2 cellular contexts compared by ENCODE assay signal in the genomic region with DNA sequence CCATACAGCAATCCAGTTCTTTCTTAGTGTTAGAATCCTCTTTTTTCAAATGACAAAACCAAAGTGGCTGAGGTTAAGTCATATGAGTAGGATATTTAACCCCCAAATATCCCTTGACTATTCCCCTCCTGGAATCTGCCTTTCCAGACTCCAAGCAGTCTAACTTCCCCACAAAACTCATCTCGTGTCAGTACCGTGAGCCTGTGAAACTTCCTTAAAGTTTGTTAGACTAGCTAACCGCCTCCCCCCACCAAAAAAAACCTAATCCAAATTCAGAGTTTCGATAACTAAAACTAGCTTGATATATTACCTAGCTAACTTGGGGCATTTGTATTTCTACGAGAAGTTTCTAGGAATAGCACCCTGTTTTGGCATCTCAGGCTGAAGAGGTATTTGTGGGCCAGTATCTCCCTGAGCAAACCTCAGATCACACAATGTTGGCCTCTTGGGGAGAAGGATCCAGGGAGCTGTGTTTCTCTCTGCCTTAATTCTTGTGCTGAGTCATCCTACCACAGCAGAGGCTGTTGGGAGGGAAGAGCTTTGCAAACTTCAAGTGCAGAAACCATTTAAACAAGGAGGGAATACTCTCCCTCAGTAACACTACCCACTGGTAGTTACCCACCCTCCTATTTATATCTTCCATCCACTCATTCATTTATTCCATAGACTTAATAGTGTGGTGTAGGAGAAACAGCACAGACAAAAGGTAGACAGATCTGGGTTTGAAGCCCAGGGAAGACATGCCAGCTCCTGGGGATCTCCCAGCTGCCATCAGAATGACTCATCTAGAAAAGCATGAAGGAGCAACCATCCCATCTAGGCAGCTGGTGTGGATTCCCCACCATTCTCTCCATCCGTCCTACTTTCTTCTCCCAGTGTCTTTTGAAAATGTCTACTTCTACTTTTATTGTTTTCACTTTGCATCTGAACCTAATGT.
A peak's percentile ranks its signal among the peaks of the same experiment; 100 is the strongest.
TF ChIP-seq lines count a peak whose summit lies in the region.

No MANE protein-coding gene starts in this region.

TF ChIP-seq in HCT116, 20 proteins besides CTCF, POLR2A, EP300 and RAD21 (continued from another document):
- no peak for TF ChIP-seq EZH2phosphoT487 (IDR thresholded peaks at IDR 0.05; ENCODE audit: borderline replicate concordance)
- TF ChIP-seq ELF1 (IDR thresholded peaks at IDR 0.05; ENCODE audit: borderline replicate concordance, low read depth), result no peak
- TF ChIP-seq POLR2AphosphoS5 (IDR thresholded peaks at IDR 0.05; ENCODE audit: low read depth, low read length), result no peak
- TF ChIP-seq JUND (IDR thresholded peaks at IDR 0.05), result peak; percentile 72
- no peak for TF ChIP-seq CEBPB (IDR thresholded peaks at IDR 0.05; ENCODE audit: low read depth)
- peak; percentile 28 for TF ChIP-seq SP1 (IDR thresholded peaks at IDR 0.05; ENCODE audit: low read depth)
- no peak for TF ChIP-seq SIN3A (IDR thresholded peaks at IDR 0.05; ENCODE audit: low read depth)
- no peak for TF ChIP-seq YY1 (IDR thresholded peaks at IDR 0.05; ENCODE audit: extremely low read depth, insufficient replicate concordance, low read depth, low read length)
- no peak for TF ChIP-seq ZNF274 (IDR thresholded peaks at IDR 0.05; ENCODE audit: low read depth, low read length)
- no peak for TF ChIP-seq SRF (IDR thresholded peaks at IDR 0.05; ENCODE audit: low read depth)
- TF ChIP-seq, protein P1, sequence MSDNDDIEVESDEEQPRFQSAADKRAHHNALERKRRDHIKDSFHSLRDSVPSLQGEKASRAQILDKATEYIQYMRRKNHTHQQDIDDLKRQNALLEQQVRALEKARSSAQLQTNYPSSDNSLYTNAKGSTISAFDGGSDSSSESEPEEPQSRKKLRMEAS (IDR thresholded peaks at IDR 0.05), result 0 out of 2 replicates have a peak, but pooled peaks have one; percentile 10
- TF ChIP-seq FOSL1 (IDR thresholded peaks at IDR 0.05; ENCODE audit: low read depth), result peak; percentile 74
- TF ChIP-seq, protein P2, sequence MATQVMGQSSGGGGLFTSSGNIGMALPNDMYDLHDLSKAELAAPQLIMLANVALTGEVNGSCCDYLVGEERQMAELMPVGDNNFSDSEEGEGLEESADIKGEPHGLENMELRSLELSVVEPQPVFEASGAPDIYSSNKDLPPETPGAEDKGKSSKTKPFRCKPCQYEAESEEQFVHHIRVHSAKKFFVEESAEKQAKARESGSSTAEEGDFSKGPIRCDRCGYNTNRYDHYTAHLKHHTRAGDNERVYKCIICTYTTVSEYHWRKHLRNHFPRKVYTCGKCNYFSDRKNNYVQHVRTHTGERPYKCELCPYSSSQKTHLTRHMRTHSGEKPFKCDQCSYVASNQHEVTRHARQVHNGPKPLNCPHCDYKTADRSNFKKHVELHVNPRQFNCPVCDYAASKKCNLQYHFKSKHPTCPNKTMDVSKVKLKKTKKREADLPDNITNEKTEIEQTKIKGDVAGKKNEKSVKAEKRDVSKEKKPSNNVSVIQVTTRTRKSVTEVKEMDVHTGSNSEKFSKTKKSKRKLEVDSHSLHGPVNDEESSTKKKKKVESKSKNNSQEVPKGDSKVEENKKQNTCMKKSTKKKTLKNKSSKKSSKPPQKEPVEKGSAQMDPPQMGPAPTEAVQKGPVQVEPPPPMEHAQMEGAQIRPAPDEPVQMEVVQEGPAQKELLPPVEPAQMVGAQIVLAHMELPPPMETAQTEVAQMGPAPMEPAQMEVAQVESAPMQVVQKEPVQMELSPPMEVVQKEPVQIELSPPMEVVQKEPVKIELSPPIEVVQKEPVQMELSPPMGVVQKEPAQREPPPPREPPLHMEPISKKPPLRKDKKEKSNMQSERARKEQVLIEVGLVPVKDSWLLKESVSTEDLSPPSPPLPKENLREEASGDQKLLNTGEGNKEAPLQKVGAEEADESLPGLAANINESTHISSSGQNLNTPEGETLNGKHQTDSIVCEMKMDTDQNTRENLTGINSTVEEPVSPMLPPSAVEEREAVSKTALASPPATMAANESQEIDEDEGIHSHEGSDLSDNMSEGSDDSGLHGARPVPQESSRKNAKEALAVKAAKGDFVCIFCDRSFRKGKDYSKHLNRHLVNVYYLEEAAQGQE (IDR thresholded peaks at IDR 0.05; ENCODE audit: low read depth), result no peak
- no peak for TF ChIP-seq ZFX (IDR thresholded peaks at IDR 0.05)
- TF ChIP-seq CBX3 (IDR thresholded peaks at IDR 0.05; ENCODE audit: low read depth), result no peak
- no peak for TF ChIP-seq EZH2 (IDR thresholded peaks at IDR 0.05)
- TF ChIP-seq EGR1 (IDR thresholded peaks at IDR 0.05; ENCODE audit: low read depth), result no peak
- TF ChIP-seq TCF7L2 (IDR thresholded peaks at IDR 0.05; ENCODE audit: borderline replicate concordance, extremely low read depth, insufficient read depth, insufficient read length), result no peak
- TF ChIP-seq, protein P3, sequence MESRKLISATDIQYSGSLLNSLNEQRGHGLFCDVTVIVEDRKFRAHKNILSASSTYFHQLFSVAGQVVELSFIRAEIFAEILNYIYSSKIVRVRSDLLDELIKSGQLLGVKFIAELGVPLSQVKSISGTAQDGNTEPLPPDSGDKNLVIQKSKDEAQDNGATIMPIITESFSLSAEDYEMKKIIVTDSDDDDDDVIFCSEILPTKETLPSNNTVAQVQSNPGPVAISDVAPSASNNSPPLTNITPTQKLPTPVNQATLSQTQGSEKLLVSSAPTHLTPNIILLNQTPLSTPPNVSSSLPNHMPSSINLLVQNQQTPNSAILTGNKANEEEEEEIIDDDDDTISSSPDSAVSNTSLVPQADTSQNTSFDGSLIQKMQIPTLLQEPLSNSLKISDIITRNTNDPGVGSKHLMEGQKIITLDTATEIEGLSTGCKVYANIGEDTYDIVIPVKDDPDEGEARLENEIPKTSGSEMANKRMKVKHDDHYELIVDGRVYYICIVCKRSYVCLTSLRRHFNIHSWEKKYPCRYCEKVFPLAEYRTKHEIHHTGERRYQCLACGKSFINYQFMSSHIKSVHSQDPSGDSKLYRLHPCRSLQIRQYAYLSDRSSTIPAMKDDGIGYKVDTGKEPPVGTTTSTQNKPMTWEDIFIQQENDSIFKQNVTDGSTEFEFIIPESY (IDR thresholded peaks at IDR 0.05; ENCODE audit: extremely low read depth, insufficient replicate concordance, low read length), result no peak

TF ChIP-seq in HEK293T, 16 proteins besides CTCF, POLR2A, EP300 and RAD21 (continued from another document):
- TF ChIP-seq, protein P4, sequence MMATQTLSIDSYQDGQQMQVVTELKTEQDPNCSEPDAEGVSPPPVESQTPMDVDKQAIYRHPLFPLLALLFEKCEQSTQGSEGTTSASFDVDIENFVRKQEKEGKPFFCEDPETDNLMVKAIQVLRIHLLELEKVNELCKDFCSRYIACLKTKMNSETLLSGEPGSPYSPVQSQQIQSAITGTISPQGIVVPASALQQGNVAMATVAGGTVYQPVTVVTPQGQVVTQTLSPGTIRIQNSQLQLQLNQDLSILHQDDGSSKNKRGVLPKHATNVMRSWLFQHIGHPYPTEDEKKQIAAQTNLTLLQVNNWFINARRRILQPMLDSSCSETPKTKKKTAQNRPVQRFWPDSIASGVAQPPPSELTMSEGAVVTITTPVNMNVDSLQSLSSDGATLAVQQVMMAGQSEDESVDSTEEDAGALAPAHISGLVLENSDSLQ (IDR thresholded peaks at IDR 0.05), result no peak
- no peak for TF ChIP-seq ARNT (IDR thresholded peaks at IDR 0.05)
TF ChIP-seq in HEK293T: peak in this region for 0.
